In the genomic region with DNA sequence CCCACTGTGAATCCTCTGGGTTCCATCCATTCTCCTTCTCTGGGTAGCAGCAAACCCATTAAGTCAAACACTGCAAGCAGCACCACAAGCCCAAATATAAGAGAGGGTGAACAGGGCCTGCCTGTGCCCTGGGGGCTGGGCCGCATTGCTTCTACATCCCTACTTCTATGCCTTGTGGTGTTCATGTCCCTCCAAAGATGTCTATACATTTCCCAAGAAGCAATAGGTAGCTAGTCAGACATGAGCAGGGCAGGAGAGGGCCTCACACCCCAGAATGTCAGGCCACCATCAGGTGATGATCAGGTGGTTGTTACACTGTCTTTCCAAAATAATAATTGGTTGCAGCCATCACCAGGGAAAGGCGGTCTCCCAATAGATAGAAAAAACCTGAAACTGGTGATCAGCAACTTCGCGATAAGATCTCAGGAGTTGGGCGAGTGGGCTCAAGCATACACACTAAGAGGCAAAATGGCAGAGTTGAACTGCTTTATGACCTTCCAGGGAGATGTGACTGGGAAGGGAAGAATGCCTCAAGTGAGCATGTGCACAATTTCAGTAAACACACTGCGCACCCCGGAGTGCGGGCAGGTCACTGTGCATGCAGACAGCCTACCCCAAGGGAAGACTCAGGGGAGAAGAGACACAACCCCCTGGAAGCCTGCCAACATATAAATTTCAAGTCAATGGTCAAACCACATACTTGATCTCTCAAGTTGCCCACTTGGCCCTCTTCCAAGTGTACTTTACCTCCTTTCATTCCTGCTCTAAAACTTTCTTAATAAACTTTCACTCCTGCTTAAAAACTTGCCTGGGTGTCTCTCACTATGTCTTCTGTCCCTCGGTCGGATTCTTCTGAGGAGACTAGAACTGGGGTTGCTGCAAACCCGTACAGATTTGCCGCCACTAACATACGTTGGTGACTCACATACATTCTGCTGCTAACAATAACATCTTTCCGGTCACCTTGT, we compare ENCODE assay signal across 22 cellular contexts.
"Had no signal": no experiment of that assay in that cellular context is flagged by ENCODE, and none has a peak within 500 bp of the region (broad histone marks: within the 10 kb centered on the region; RNA-seq: fewer than 3 reads in every experiment).

No MANE protein-coding gene starts in this region.

- H3K9me3 ChIP-seq: gastrocnemius medialis, prostate gland had no signal

- H3K9me3 Mint-ChIP-seq: activated naive CD8-positive, alpha-beta T cell treated with anti-CD3 and anti-CD28 coated beads, Interleukin-2, amount 10 ng/mL, durations not matched to agents 7 days and 5 days; activated T-cell treated with anti-CD3 and anti-CD28 coated beads, Interleukin-2, amount 50 U/mL, for 72 hours; dendritic cell treated with granulocyte-macrophage colony-stimulating factor and Interleukin-4, amounts not matched to agents 40 ng/mL and 50 ng/mL, for 4 days; natural killer cell treated with Interleukin-12 subunit alpha and Interleukin-12 subunit beta and Interleukin-15 and Interleukin-18, amount 100 ng/mL, for 72 hours had no signal

- H3K4me1 Mint-ChIP-seq: activated naive CD8-positive, alpha-beta T cell treated with anti-CD3 and anti-CD28 coated beads, Interleukin-2, amount 10 ng/mL, durations not matched to agents 7 days and 5 days had no signal

- H3K27ac Mint-ChIP-seq: activated naive CD8-positive, alpha-beta T cell treated with anti-CD3 and anti-CD28 coated beads, Interleukin-2, amount 10 ng/mL, durations not matched to agents 7 days and 5 days; activated T-cell treated with anti-CD3 and anti-CD28 coated beads, Interleukin-2, amount 50 U/mL, for 72 hours; dendritic cell treated with granulocyte-macrophage colony-stimulating factor and Interleukin-4, amounts not matched to agents 40 ng/mL and 50 ng/mL, for 4 days; natural killer cell treated with Interleukin-12 subunit alpha and Interleukin-12 subunit beta and Interleukin-15 and Interleukin-18, amount 100 ng/mL, for 72 hours had no signal

- H3K36me3 ChIP-seq: brain microvascular endothelial cell, gastrocnemius medialis, heart right ventricle, prostate gland, tibial nerve had no signal

- H3K27ac ChIP-seq: brain microvascular endothelial cell, gastrocnemius medialis, heart right ventricle, prostate gland, SK-N-MC, skin epidermis, tibial nerve had no signal

- DNase-seq: activated CD4-positive, alpha-beta T cell treated with anti-CD3 and anti-CD28 coated beads, Interleukin-2, amount 50 U/mL, for 1 hour; activated naive CD4-positive, alpha-beta T cell; activated naive CD8-positive, alpha-beta T cell treated with anti-CD3 and anti-CD28 coated beads, Interleukin-2, amount 10 ng/mL, durations not matched to agents 7 days and 5 days; activated T-cell treated with anti-CD3 and anti-CD28 coated beads, Interleukin-2, amount 50 U/mL, for 72 hours; brain microvascular endothelial cell; cerebellar nuclear complex; effector memory CD4-positive, alpha-beta T cell; gastrocnemius medialis; heart right ventricle; left colon; occipital lobe; right cardiac atrium; stimulated activated CD4-positive, alpha-beta T cell treated with anti-CD3 and anti-CD28 coated beads, Interleukin-4, amount 100 ng/mL, for 4 hours; stimulated activated CD8-positive, alpha-beta memory T cell treated with anti-CD3 and anti-CD28 coated beads, Interleukin-4, amount 100 ng/mL, for 48 hours; stimulated activated naive CD4-positive, alpha-beta T cell treated with Interleukin-2 at 50 U/mL for 16 hours; substantia nigra had no signal

- H3K36me3 Mint-ChIP-seq: activated naive CD8-positive, alpha-beta T cell treated with anti-CD3 and anti-CD28 coated beads, Interleukin-2, amount 10 ng/mL, durations not matched to agents 7 days and 5 days; natural killer cell treated with Interleukin-12 subunit alpha and Interleukin-12 subunit beta and Interleukin-15 and Interleukin-18, amount 100 ng/mL, for 72 hours had no signal

- H3K4me3 Mint-ChIP-seq: activated naive CD8-positive, alpha-beta T cell treated with anti-CD3 and anti-CD28 coated beads, Interleukin-2, amount 10 ng/mL, durations not matched to agents 7 days and 5 days; activated T-cell treated with anti-CD3 and anti-CD28 coated beads, Interleukin-2, amount 50 U/mL, for 72 hours; dendritic cell treated with granulocyte-macrophage colony-stimulating factor and Interleukin-4, amounts not matched to agents 40 ng/mL and 50 ng/mL, for 4 days; natural killer cell treated with Interleukin-12 subunit alpha and Interleukin-12 subunit beta and Interleukin-15 and Interleukin-18, amount 100 ng/mL, for 72 hours had no signal

- H3K4me3 ChIP-seq: gastrocnemius medialis, heart right ventricle, prostate gland, SK-N-MC, skin epidermis, tibial nerve had no signal

- ATAC-seq: activated T-cell treated with anti-CD3 and anti-CD28 coated beads, Interleukin-2, amount 50 U/mL, for 72 hours; gastrocnemius medialis; left colon had no signal

- H3K27me3 ChIP-seq: brain microvascular endothelial cell, gastrocnemius medialis, heart right ventricle, tibial nerve had no signal

- H3K4me1 ChIP-seq: gastrocnemius medialis, heart right ventricle, tibial nerve had no signal
